Comparison of ENCODE assay signal across 12 cellular contexts in the genomic region with DNA sequence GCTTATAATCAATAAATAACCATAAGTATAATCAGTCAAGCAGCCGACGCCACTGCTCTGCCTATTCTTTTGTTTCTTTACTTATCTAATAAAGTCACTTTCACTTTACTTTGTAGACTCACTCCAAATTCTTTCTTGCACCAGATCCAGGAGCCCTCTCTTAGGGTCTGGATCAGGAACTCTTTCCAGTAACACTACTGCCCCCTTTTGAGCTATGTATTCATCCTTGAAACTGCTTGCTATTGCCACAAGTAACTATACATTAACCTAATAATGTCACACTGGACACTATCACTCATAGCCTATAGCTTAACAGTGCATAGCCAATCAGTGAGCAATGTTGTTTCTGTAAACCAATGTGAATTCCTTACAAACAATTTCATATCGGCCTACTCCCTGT. TPM values are rescaled to one million over a fixed set of nuclear protein-coding genes. Genes with fewer than 3 reads are reported as not detected.
DNase-seq lines count a peak whose midpoint lies in the region; ATAC-seq and TF ChIP-seq lines count a peak whose summit lies in the region.
"Had no signal": no experiment of that assay in that cellular context is flagged by ENCODE, and none has a peak within 500 bp of the region (broad histone marks: within the 10 kb centered on the region; RNA-seq: fewer than 3 reads in every experiment).

No MANE protein-coding gene starts in this region.

- DNase-seq in Caki2 (ENCODE audit: low read depth), result peak; percentile 20
- peak; percentile 68 for DNase-seq in choroid plexus epithelial cell (ENCODE audit: low read depth)
- no peak for DNase-seq in nephron progenitor cell
- no peak for DNase-seq in AG08395 (ENCODE audit: low spot score)
- no peak for DNase-seq in SKM-1 treated with dmso at 0.1 percent for 144 hours (lab: John Stamatoyannopoulos, UW; ENCODE audit: unreplicated experiment)
- DNase-seq: nucleus accumbens; stimulated activated CD4-positive, alpha-beta T cell treated with anti-CD3 and anti-CD28 coated beads, Interleukin-4, amount 100 ng/mL, for 1 hour; stimulated activated naive CD8-positive, alpha-beta T cell treated with anti-CD3 and anti-CD28 coated beads, Interleukin-15, Interleukin-2, amounts not matched to agents 100 U/mL and 50 U/mL, for 24 hours; T-helper 9 cell had no signal

- no peaks in the 10 kb centered on the region for H3K36me3 Mint-ChIP-seq in nephron progenitor cell (ENCODE audit: low read depth)

- ATAC-seq in GM18520 (IDR thresholded peaks at IDR 0.05; ENCODE audit: unreplicated experiment), result no peak
- ATAC-seq in GM19455 (IDR thresholded peaks at IDR 0.05; ENCODE audit: unreplicated experiment), result no peak
- ATAC-seq: stimulated activated naive CD8-positive, alpha-beta T cell treated with anti-CD3 and anti-CD28 coated beads, Interleukin-15, Interleukin-2, amounts not matched to agents 100 U/mL and 50 U/mL, for 24 hours had no signal

- H3K79me2 ChIP-seq in Loucy (ENCODE audit: insufficient read depth, low read length), result no peaks in the 10 kb centered on the region

- H4K20me1 ChIP-seq in Loucy (ENCODE audit: insufficient read depth, low read length, poor library complexity, severe bottlenecking), result no peaks in the 10 kb centered on the region

- no peaks in the 10 kb centered on the region for H3K9me2 ChIP-seq in Loucy (replicated peaks; ENCODE audit: low read depth, low read length)

- H3K4me1 ChIP-seq in Loucy (ENCODE audit: insufficient read depth, low read length, poor library complexity, severe bottlenecking), result peaks cover 13% of the 10 kb centered on the region

- H3K9ac ChIP-seq in Loucy (ENCODE audit: low read depth, low read length, poor library complexity, severe bottlenecking), result no peak overlapping the region

- H3K4me1 Mint-ChIP-seq in nephron progenitor cell, result peaks cover 41% of the 10 kb centered on the region

- H2AFZ ChIP-seq in Loucy (ENCODE audit: low read length), result no peak overlapping the region

- H3K27me3 ChIP-seq in Loucy (ENCODE audit: insufficient read depth, low read length, poor library complexity, severe bottlenecking), result no peaks in the 10 kb centered on the region

- peaks cover 5% of the 10 kb centered on the region; the same call in 1 of the 2 replicates for H3K9me3 ChIP-seq in Loucy (ENCODE audit: insufficient read depth, low read depth, low read length)

- TF ChIP-seq CTCF in Loucy (conservative IDR thresholded peaks at IDR 0.05; ENCODE audit: low read length) (peak; percentile 31), choroid plexus epithelial cell (conservative IDR thresholded peaks at IDR 0.05; ENCODE audit: low read depth, low read length) (peak; percentile 40), nephron progenitor cell (IDR thresholded peaks at IDR 0.05) (no peak)

- peaks cover 19% of the 10 kb centered on the region for H3K27me3 Mint-ChIP-seq in nephron progenitor cell (ENCODE audit: low read depth, poor library complexity)

- H3K4me3 ChIP-seq in Loucy (ENCODE audit: low read length, poor library complexity, severe bottlenecking) (no peak overlapping the region), choroid plexus epithelial cell (ENCODE audit: low read depth, low read length) (no peak overlapping the region)

- in situ Hi-C loops in Caki2 (cut with HindIII; ENCODE audit: low pct_unique_long_range_greater_than_20kb, low sequenced_read_pairs), result no loop called here

- H3K4me3 Mint-ChIP-seq in nephron progenitor cell, result peak overlapping the region; percentile 1

- no peaks in the 10 kb centered on the region for H3K9me3 Mint-ChIP-seq in nephron progenitor cell

- H3K4me2 ChIP-seq in Loucy (ENCODE audit: low read depth, low read length, poor library complexity, severe bottlenecking), result no peak overlapping the region

- no peak overlapping the region for H3K27ac Mint-ChIP-seq in nephron progenitor cell

- no peaks in the 10 kb centered on the region for H3F3A ChIP-seq in Loucy (ENCODE audit: low read depth)

- H3K36me3 ChIP-seq in Loucy (ENCODE audit: insufficient read depth, low read length), result no peaks in the 10 kb centered on the region

RNA-seq across cellular contexts. Expression of gene NID2, which starts 2.8 kb away (rescaled TPM):
- total RNA-seq in Caki2 (2014; rRNA removed; shearing (Covaris generic); ENCODE audit: low replicate concordance), result 6.2 and 6.4 TPM in 2 replicates

Comparison
In these comparisons a context has a peak if more than half of its experiments do, and no peak if none do; other contexts are left out.
1. DNase-seq: peak in Caki2 (single experiment) and choroid plexus epithelial cell (single experiment); none in nephron progenitor cell (single experiment), AG08395 (single experiment) and SKM-1 treated with dmso at 0.1 percent for 144 hours (single experiment).